12 cellular contexts compared by ENCODE assay signal in genomic region chr1:65820983-65821382, GRCh38. TPM values are rescaled to one million over a fixed set of nuclear protein-coding genes. Genes with fewer than 3 reads are reported as not detected.
DNase-seq lines count a peak whose midpoint lies in the region; ATAC-seq and TF ChIP-seq lines count a peak whose summit lies in the region.
"Had no signal": no experiment of that assay in that cellular context is flagged by ENCODE, and none has a peak within 500 bp of the region (broad histone marks: within the 10 kb centered on the region; RNA-seq: fewer than 3 reads in every experiment).

No MANE protein-coding gene starts in this region.

- intact Hi-C loops in natural killer cell (cut with micrococcal nuclease) = no loop called here

- no peak for DNase-seq in activated naive CD8-positive, alpha-beta T cell treated with anti-CD3 and anti-CD28 coated beads, Interleukin-2, amount 50 U/mL, for 24 hours
- no peak for DNase-seq in activated naive CD8-positive, alpha-beta T cell treated with anti-CD3 and anti-CD28 coated beads for 36 hours
- peak; percentile 44 for DNase-seq in SK-MEL-5 (ENCODE audit: low read depth, low spot score)
- peak; percentile 98 for DNase-seq in fibroblast of peridontal ligament (ENCODE audit: extremely low read depth)
- peak; percentile 97 for DNase-seq in stromal cell of bone marrow (ENCODE audit: low read depth)
- no peak for DNase-seq in NCI-H187 treated with DMSO at 0.1 percent for 48 hours (lab: John Stamatoyannopoulos, UW)
- no peak for DNase-seq in natural killer cell
- no peak for DNase-seq in NCI-H510A treated with DMSO at 0.1 percent for 48 hours (lab: John Stamatoyannopoulos, UW)
- DNase-seq: activated CD4-positive, alpha-beta T cell treated with anti-CD3 and anti-CD28 coated beads, Interleukin-2, amount 10 ng/mL, durations not matched to agents 7 days and 5 days; immature natural killer cell; NCI-H1694 had no signal

- TF ChIP-seq CTCF in natural killer cell (IDR thresholded peaks at IDR 0.05) = no peak

- no peaks in the 10 kb centered on the region for H3K4me1 Mint-ChIP-seq in activated naive CD8-positive, alpha-beta T cell treated with anti-CD3 and anti-CD28 coated beads, Interleukin-2, amount 50 U/mL, for 24 hours
- no peaks in the 10 kb centered on the region for H3K4me1 Mint-ChIP-seq in activated naive CD8-positive, alpha-beta T cell treated with anti-CD3 and anti-CD28 coated beads for 36 hours
- H3K4me1 Mint-ChIP-seq in natural killer cell = no peaks in the 10 kb centered on the region
- H3K4me1 Mint-ChIP-seq: activated CD4-positive, alpha-beta T cell treated with anti-CD3 and anti-CD28 coated beads, Interleukin-2, amount 10 ng/mL, durations not matched to agents 7 days and 5 days; immature natural killer cell had no signal

- H3K27me3 Mint-ChIP-seq in activated naive CD8-positive, alpha-beta T cell treated with anti-CD3 and anti-CD28 coated beads, Interleukin-2, amount 50 U/mL, for 24 hours = peaks cover 24% of the 10 kb centered on the region
- H3K27me3 Mint-ChIP-seq in activated naive CD8-positive, alpha-beta T cell treated with anti-CD3 and anti-CD28 coated beads for 36 hours = peaks cover 39% of the 10 kb centered on the region
- no peaks in the 10 kb centered on the region for H3K27me3 Mint-ChIP-seq in natural killer cell (ENCODE audit: low read depth in 2 of 2)

- in situ Hi-C loops in SK-MEL-5 (cut with HindIII; ENCODE audit: low pct_unique_long_range_greater_than_20kb, low sequenced_read_pairs) = no loop called here

- H3K4me3 Mint-ChIP-seq in activated naive CD8-positive, alpha-beta T cell treated with anti-CD3 and anti-CD28 coated beads, Interleukin-2, amount 50 U/mL, for 24 hours = no peak overlapping the region
- no peak overlapping the region for H3K4me3 Mint-ChIP-seq in activated naive CD8-positive, alpha-beta T cell treated with anti-CD3 and anti-CD28 coated beads for 36 hours
- H3K4me3 Mint-ChIP-seq in natural killer cell = no peak overlapping the region
- H3K4me3 Mint-ChIP-seq: activated CD4-positive, alpha-beta T cell treated with anti-CD3 and anti-CD28 coated beads, Interleukin-2, amount 10 ng/mL, durations not matched to agents 7 days and 5 days; immature natural killer cell; neural crest cell had no signal

- no peaks in the 10 kb centered on the region for H3K36me3 Mint-ChIP-seq in activated naive CD8-positive, alpha-beta T cell treated with anti-CD3 and anti-CD28 coated beads, Interleukin-2, amount 50 U/mL, for 24 hours (ENCODE audit: low read depth)
- no peaks in the 10 kb centered on the region for H3K36me3 Mint-ChIP-seq in activated naive CD8-positive, alpha-beta T cell treated with anti-CD3 and anti-CD28 coated beads for 36 hours
- H3K36me3 Mint-ChIP-seq in natural killer cell = no peaks in the 10 kb centered on the region
- H3K36me3 Mint-ChIP-seq: immature natural killer cell had no signal

- H3K27ac Mint-ChIP-seq in activated naive CD8-positive, alpha-beta T cell treated with anti-CD3 and anti-CD28 coated beads, Interleukin-2, amount 50 U/mL, for 24 hours = no peak overlapping the region
- H3K27ac Mint-ChIP-seq in activated naive CD8-positive, alpha-beta T cell treated with anti-CD3 and anti-CD28 coated beads for 36 hours = no peak overlapping the region
- H3K27ac Mint-ChIP-seq in natural killer cell = no peak overlapping the region
- H3K27ac Mint-ChIP-seq: activated CD4-positive, alpha-beta T cell treated with anti-CD3 and anti-CD28 coated beads, Interleukin-2, amount 10 ng/mL, durations not matched to agents 7 days and 5 days; immature natural killer cell had no signal

- ATAC-seq in activated naive CD8-positive, alpha-beta T cell treated with anti-CD3 and anti-CD28 coated beads, Interleukin-2, amount 50 U/mL, for 24 hours = peak; percentile 40
- ATAC-seq in natural killer cell = no peak

- H3K9me3 Mint-ChIP-seq in activated naive CD8-positive, alpha-beta T cell treated with anti-CD3 and anti-CD28 coated beads, Interleukin-2, amount 50 U/mL, for 24 hours = no peaks in the 10 kb centered on the region
- H3K9me3 Mint-ChIP-seq in activated naive CD8-positive, alpha-beta T cell treated with anti-CD3 and anti-CD28 coated beads for 36 hours = peaks cover 1% of the 10 kb centered on the region
- peaks cover 4 to 7% of the 10 kb centered on the region in 2 donors for H3K9me3 Mint-ChIP-seq in natural killer cell
- H3K9me3 Mint-ChIP-seq: activated CD4-positive, alpha-beta T cell treated with anti-CD3 and anti-CD28 coated beads, Interleukin-2, amount 10 ng/mL, durations not matched to agents 7 days and 5 days had no signal

RNA-seq across cellular contexts. Expression of gene PDE4B, which starts 28.3 kb away (rescaled TPM):
- 10 to 100 TPM; 22.3 to 24.6 TPM for total RNA-seq in activated naive CD8-positive, alpha-beta T cell treated with anti-CD3 and anti-CD28 coated beads for 36 hours
- 23.6 and 26.1 TPM in 2 replicates for total RNA-seq in SK-MEL-5 (2014; rRNA removed; shearing (Covaris generic))
- polyA plus RNA-seq in SK-MEL-5 (2015; cell fraction: cytosol; rRNA removed) = 13.7 and 18.6 TPM in 2 replicates
- polyA plus RNA-seq in SK-MEL-5 (2015; cell fraction: nucleus; rRNA removed) = 36.0 and 53.8 TPM in 2 replicates
- total RNA-seq in natural killer cell = 10 to 100 TPM; 18.0 to 42.4 (median 25.5) TPM

Comparison
In these comparisons a context has a peak if more than half of its experiments do, and no peak if none do; other contexts are left out.
1. DNase-seq: peak in SK-MEL-5 (single experiment), fibroblast of peridontal ligament (single experiment) and stromal cell of bone marrow (single experiment); none in activated naive CD8-positive, alpha-beta T cell treated with anti-CD3 and anti-CD28 coated beads, Interleukin-2, amount 50 U/mL, for 24 hours (single experiment), activated naive CD8-positive, alpha-beta T cell treated with anti-CD3 and anti-CD28 coated beads for 36 hours (single experiment), NCI-H187 treated with DMSO at 0.1 percent for 48 hours (single experiment), natural killer cell (single experiment) and NCI-H510A treated with DMSO at 0.1 percent for 48 hours (single experiment).